In genomic region chr22:27212617-27213177, GRCh38 we compare ENCODE assay signal across 9 cellular contexts.
DNase-seq lines count a peak whose midpoint lies in the region; ATAC-seq, FAIRE-seq and TF ChIP-seq lines count a peak whose summit lies in the region.
"Had no signal": no experiment of that assay in that cellular context is flagged by ENCODE, and none has a peak within 500 bp of the region (broad histone marks: within the 10 kb centered on the region; RNA-seq: fewer than 3 reads in every experiment).

No MANE protein-coding gene starts in this region.

- H3K4me1 ChIP-seq in ascending aorta: peaks cover 11 to 30% of the 10 kb centered on the region in 2 donors
- H3K4me1 ChIP-seq in testis: peaks cover 7% of the 10 kb centered on the region

- no peak overlapping the region for H3K4me3 ChIP-seq in ascending aorta
- no peak overlapping the region for H3K4me3 ChIP-seq in testis

- H3K27ac ChIP-seq in ascending aorta: peak overlapping the region; percentile 72 to 84
- peak overlapping the region; percentile 64 to 70 for H3K27ac ChIP-seq in testis

- TF ChIP-seq POLR2A in testis (IDR thresholded peaks at IDR 0.05): no peak

- DNase-seq in HTR-8/SVneo (ENCODE audit: insufficient read length, low spot score): peak; percentile 63
- DNase-seq in ascending aorta (ENCODE audit: low spot score in 2 of 2): peak; percentile 72 to 93
- peak; percentile 38 for DNase-seq in kidney tubule cell (ENCODE audit: low spot score)
- DNase-seq in testis: peak; percentile 80
- DNase-seq in cerebellar nuclear complex (lab: John Stamatoyannopoulos, UW): no peak
- no peak for DNase-seq in OCI-M2 (lab: John Stamatoyannopoulos, UW; ENCODE audit: unreplicated experiment)
- no peak for DNase-seq in stimulated activated naive CD8-positive, alpha-beta T cell treated with anti-CD3 and anti-CD28 coated beads, Interleukin-15, Interleukin-2, amounts not matched to agents 100 U/mL and 50 U/mL, for 24 hours
- DNase-seq: activated T-cell treated with anti-CD3 and anti-CD28 coated beads, Interleukin-2, amount 50 U/mL, for 48 hours had no signal

- intact Hi-C loops in ascending aorta (cut with DNase I) (loop anchor here (2.0 to 10.0 kb wide), 5 partner anchors 42 to 592 kb away; partner anchors contain the start of gene MN1), testis (cut with DNase I; ENCODE audit: low total_unique reads) (no loop called here)

- no peak for ATAC-seq in HG03097 (IDR thresholded peaks at IDR 0.05; ENCODE audit: low FRiP score, unreplicated experiment)
- no peak for ATAC-seq in stimulated activated naive CD8-positive, alpha-beta T cell treated with anti-CD3 and anti-CD28 coated beads, Interleukin-15, Interleukin-2, amounts not matched to agents 100 U/mL and 50 U/mL, for 24 hours

- TF ChIP-seq CTCF in ascending aorta (IDR thresholded peaks at IDR 0.05) (no peak), testis (IDR thresholded peaks at IDR 0.05) (no peak)

- 45 to 47% methylated on average over 14 of the region's 14 CpGs for WGBS in testis, 2 donors

- FAIRE-seq in HTR-8/SVneo (lab: Jason Lieb, UNC): no peak

- H3K9me3 ChIP-seq in ascending aorta: no peaks in the 10 kb centered on the region
- H3K9me3 ChIP-seq in testis: no peaks in the 10 kb centered on the region

- H3K36me3 ChIP-seq in ascending aorta: no peaks in the 10 kb centered on the region
- H3K36me3 ChIP-seq in testis (ENCODE audit: low read depth, missing control alignments): no peaks in the 10 kb centered on the region

- H3K27me3 ChIP-seq in ascending aorta (no peaks in the 10 kb centered on the region), testis (no peaks in the 10 kb centered on the region)

Comparison
In these comparisons a context has a peak if more than half of its experiments do, and no peak if none do; other contexts are left out.
1. DNase-seq: peak in HTR-8/SVneo (single experiment), ascending aorta (2 of 2), kidney tubule cell (single experiment) and testis (single experiment); none in cerebellar nuclear complex (0 of 2), OCI-M2 (single experiment) and stimulated activated naive CD8-positive, alpha-beta T cell treated with anti-CD3 and anti-CD28 coated beads, Interleukin-15, Interleukin-2, amounts not matched to agents 100 U/mL and 50 U/mL, for 24 hours (single experiment).